8 cellular contexts compared by ENCODE assay signal in genomic region chr1:21963477-21964217, GRCh38. TPM values are rescaled to one million over a fixed set of nuclear protein-coding genes. Genes with fewer than 3 reads are reported as not detected.
A peak's percentile ranks its signal among the peaks of the same experiment; 100 is the strongest.
DNase-seq lines count a peak whose midpoint lies in the region; ATAC-seq, FAIRE-seq and TF ChIP-seq lines count a peak whose summit lies in the region.

No MANE protein-coding gene starts in this region.

- ATAC-seq in HG03442 (IDR thresholded peaks at IDR 0.05; ENCODE audit: unreplicated experiment): no peak

- H3K27ac Mint-ChIP-seq in CD14-positive monocyte: peak overlapping the region in 3 of 7 donors; percentile 9 to 32 (median 31)

- H3K4me3 Mint-ChIP-seq in CD14-positive monocyte: no peak overlapping the region

- peak; percentile 94 for TF ChIP-seq CTCF in CD14-positive monocyte (IDR thresholded peaks at IDR 0.05)

- peaks cover 3% of the 10 kb centered on the region for H3K4me1 Mint-ChIP-seq in CD14-positive monocyte

- TF ChIP-seq POLR2A in H54 (IDR thresholded peaks at IDR 0.05; ENCODE audit: low read depth, low read length): no peak

- DNase-seq in CD14-positive monocyte (ENCODE audit: low spot score) (peak; percentile 69), H54 (ENCODE audit: insufficient read length, low spot score) (peak; percentile 27), NCI-H446 treated with DMSO at 0.1 percent for 48 hours (lab: John Stamatoyannopoulos, UW) (peak; percentile 12), dermis blood vessel endothelial cell (peak; percentile 87), lung microvascular endothelial cell (ENCODE audit: low read depth in 2 of 2) (peak; percentile 70 to 76)
- peak; percentile 73 to 79 for DNase-seq in activated CD4-positive, alpha-beta T cell treated with anti-CD3 and anti-CD28 coated beads, Interleukin-2, amount 50 U/mL, for 24 hours (ENCODE audit: low read depth in 1 of 2, low spot score in 1 of 2)
- DNase-seq in stimulated activated CD8-positive, alpha-beta memory T cell treated with anti-CD3 and anti-CD28 coated beads, Interleukin-15, amount 100 ng/mL, for 24 hours (ENCODE audit: low read depth): peak; percentile 57

- no peak for FAIRE-seq in H54 (lab: Jason Lieb, UNC)

- H3K9me3 Mint-ChIP-seq in CD14-positive monocyte: peaks cover 0 to 2% (median 0%) of the 10 kb centered on the region in 7 donors

- no peaks in the 10 kb centered on the region for H3K36me3 Mint-ChIP-seq in CD14-positive monocyte

- intact Hi-C loops in CD14-positive monocyte (cut with micrococcal nuclease): loop anchor here in 1 of 2 donors (10.0 kb wide), 1 partner anchor 259 kb away; no protein-coding TSS in a partner anchor

- peaks cover 0 to 5% (median 3%) of the 10 kb centered on the region in 3 donors for H3K27me3 Mint-ChIP-seq in CD14-positive monocyte (ENCODE audit: low read depth in 3 of 3)

RNA-seq across cellular contexts. Expression of gene CELA3B, which starts 13.2 kb away (rescaled TPM):
- not detected for polyA plus RNA-seq in CD14-positive monocyte
- not detected in 2 replicates for total RNA-seq in dermis blood vessel endothelial cell
- under 0.01 TPM in 1 of 2 replicates, not detected in the other for total RNA-seq in lung microvascular endothelial cell

RNA-seq across cellular contexts. Expression of gene HSPG2, which starts 26.5 kb away (rescaled TPM):
- not detected for polyA plus RNA-seq in CD14-positive monocyte
- total RNA-seq in dermis blood vessel endothelial cell (1,406 and 1,997 TPM in 2 replicates), lung microvascular endothelial cell (250 and 367 TPM in 2 replicates)

RNA-seq across cellular contexts. Expression of gene CELA3A, which starts 37.8 kb away (rescaled TPM):
- polyA plus RNA-seq in CD14-positive monocyte: not detected
- total RNA-seq in dermis blood vessel endothelial cell: not detected in 2 replicates
- not detected in 2 replicates for total RNA-seq in lung microvascular endothelial cell

Comparison
In these comparisons a context has a peak if more than half of its experiments do, and no peak if none do; other contexts are left out.
1. DNase-seq: peak in every context shown above with its lines; median percentile 87 in dermis blood vessel endothelial cell; 76 in activated CD4-positive, alpha-beta T cell treated with anti-CD3 and anti-CD28 coated beads, Interleukin-2, amount 50 U/mL, for 24 hours; 73 in lung microvascular endothelial cell; 69 in CD14-positive monocyte; 57 in stimulated activated CD8-positive, alpha-beta memory T cell treated with anti-CD3 and anti-CD28 coated beads, Interleukin-15, amount 100 ng/mL, for 24 hours; 27 in H54; 12 in NCI-H446 treated with DMSO at 0.1 percent for 48 hours.